Comparison of ENCODE assay signal across 20 cellular contexts in genomic region chr3:27141668-27142067, GRCh38.
A peak's percentile ranks its signal among the peaks of the same experiment; 100 is the strongest.
DNase-seq lines count a peak whose midpoint lies in the region; ATAC-seq and TF ChIP-seq lines count a peak whose summit lies in the region.
"Had no signal": no experiment of that assay in that cellular context is flagged by ENCODE, and none has a peak within 500 bp of the region (broad histone marks: within the 10 kb centered on the region; RNA-seq: fewer than 3 reads in every experiment).

No MANE protein-coding gene starts in this region.

- H3K9me3 Mint-ChIP-seq in osteocyte (ENCODE audit: unreplicated experiment) (peaks cover 11% of the 10 kb centered on the region), natural killer cell (peaks cover 0 to 4% of the 10 kb centered on the region in 2 donors)

- no peaks in the 10 kb centered on the region for H3K4me1 Mint-ChIP-seq in osteocyte (ENCODE audit: unreplicated experiment)
- H3K4me1 Mint-ChIP-seq in natural killer cell = no peaks in the 10 kb centered on the region
- H3K4me1 Mint-ChIP-seq: activated T-helper 17 cell treated with anti-CD3 and anti-CD28 coated beads, Interleukin-2, amount 50 U/mL, for 72 hours; naive B cell had no signal

- H3K27ac Mint-ChIP-seq in osteocyte (ENCODE audit: unreplicated experiment) (no peak overlapping the region), natural killer cell (no peak overlapping the region)
- H3K27ac Mint-ChIP-seq: activated T-helper 17 cell treated with anti-CD3 and anti-CD28 coated beads, Interleukin-2, amount 50 U/mL, for 72 hours; CD8-positive, alpha-beta T cell; naive B cell; stimulated activated naive CD8-positive, alpha-beta T cell treated with anti-CD3 and anti-CD28 coated beads, Interleukin-15, Interleukin-2, amounts not matched to agents 100 ng/mL and 50 ng/mL, for 24 hours had no signal

- H3K36me3 Mint-ChIP-seq in osteocyte (ENCODE audit: unreplicated experiment) (peaks cover 15% of the 10 kb centered on the region), natural killer cell (peaks cover 11% of the 10 kb centered on the region)
- H3K36me3 Mint-ChIP-seq: CD8-positive, alpha-beta T cell had no signal

- H3K36me3 ChIP-seq in WERI-Rb-1 = no peaks in the 10 kb centered on the region
- H3K36me3 ChIP-seq: lower lobe of right lung, prostate gland, upper lobe of left lung had no signal

- DNase-seq in DMS 273 (lab: John Stamatoyannopoulos, UW; ENCODE audit: unreplicated experiment) = peak; percentile 15
- no peak for DNase-seq in DMS 273 treated with DMSO at 0.1 percent for 48 hours (lab: John Stamatoyannopoulos, UW)
- DNase-seq in LNCaP clone FGC (ENCODE audit: low read depth) = no peak
- no peak for DNase-seq in WERI-Rb-1
- no peak for DNase-seq in osteocyte (ENCODE audit: extremely low spot score, unreplicated experiment)
- no peak for DNase-seq in natural killer cell
- DNase-seq in ACHN = no peak
- DNase-seq in GM19238 (ENCODE audit: insufficient read length, low spot score) = no peak
- DNase-seq: 8988T; activated CD8-positive, alpha-beta memory T cell treated with anti-CD3 and anti-CD28 coated beads for 24 hours; CD8-positive, alpha-beta T cell; foreskin melanocyte; lower lobe of right lung; naive B cell; NCI-H1930; NCI-H524; upper lobe of left lung had no signal

- H3K4me3 ChIP-seq in LNCaP clone FGC (ENCODE audit: low read depth, low read length) = no peak overlapping the region
- no peak overlapping the region for H3K4me3 ChIP-seq in WERI-Rb-1 (ENCODE audit: low read depth, low read length)
- H3K4me3 ChIP-seq: lower lobe of right lung, prostate gland, upper lobe of left lung had no signal

- no peaks in the 10 kb centered on the region for H3K9me3 ChIP-seq in WERI-Rb-1 (ENCODE audit: severe bottlenecking)
- H3K9me3 ChIP-seq: prostate gland had no signal

- H3K27ac ChIP-seq in WERI-Rb-1 = no peak overlapping the region
- H3K27ac ChIP-seq: lower lobe of right lung, prostate gland, upper lobe of left lung had no signal

- ATAC-seq in natural killer cell = no peak
- ATAC-seq: activated T-helper 17 cell treated with anti-CD3 and anti-CD28 coated beads, Interleukin-2, amount 50 U/mL, for 72 hours; CD8-positive, alpha-beta T cell; lower lobe of right lung had no signal

- H3K27me3 Mint-ChIP-seq in osteocyte (ENCODE audit: unreplicated experiment) = no peaks in the 10 kb centered on the region
- H3K27me3 Mint-ChIP-seq in natural killer cell (ENCODE audit: low read depth in 2 of 2) = peaks cover 2 to 8% of the 10 kb centered on the region in 2 donors
- H3K27me3 Mint-ChIP-seq: activated T-helper 17 cell treated with anti-CD3 and anti-CD28 coated beads, Interleukin-2, amount 50 U/mL, for 72 hours; stimulated activated naive CD8-positive, alpha-beta T cell treated with anti-CD3 and anti-CD28 coated beads, Interleukin-15, Interleukin-2, amounts not matched to agents 100 ng/mL and 50 ng/mL, for 24 hours had no signal

- no peaks in the 10 kb centered on the region for H3K27me3 ChIP-seq in WERI-Rb-1 (ENCODE audit: insufficient read depth, low read depth, severe bottlenecking)
- H3K27me3 ChIP-seq: upper lobe of left lung had no signal

- intact Hi-C loops in natural killer cell (cut with micrococcal nuclease) = no loop called here

- TF ChIP-seq CTCF in LNCaP clone FGC (IDR thresholded peaks at IDR 0.05; ENCODE audit: control insufficient read depth, extremely low read depth, insufficient read depth) (peak; percentile 32; the same call in 1 of the 2 replicates), WERI-Rb-1 (IDR thresholded peaks at IDR 0.05; ENCODE audit: low read depth, low read length) (0 out of 2 replicates have a peak, but pooled peaks have one; percentile 3), osteocyte (IDR thresholded peaks at IDR 0.05) (peak; percentile 35), natural killer cell (IDR thresholded peaks at IDR 0.05) (no peak)

- no peak overlapping the region for H3K4me3 Mint-ChIP-seq in osteocyte (ENCODE audit: unreplicated experiment)
- H3K4me3 Mint-ChIP-seq in natural killer cell = no peak overlapping the region
- H3K4me3 Mint-ChIP-seq: activated T-helper 17 cell treated with anti-CD3 and anti-CD28 coated beads, Interleukin-2, amount 50 U/mL, for 72 hours; CD8-positive, alpha-beta T cell; naive B cell; stimulated activated naive CD8-positive, alpha-beta T cell treated with anti-CD3 and anti-CD28 coated beads, Interleukin-15, Interleukin-2, amounts not matched to agents 100 ng/mL and 50 ng/mL, for 24 hours had no signal

- in situ Hi-C loops in ACHN (cut with HindIII; ENCODE audit: low pct_ligation_motif_present, low pct_unique_long_range_greater_than_20kb, low sequenced_read_pairs) = no loop called here
